In the genomic region with DNA sequence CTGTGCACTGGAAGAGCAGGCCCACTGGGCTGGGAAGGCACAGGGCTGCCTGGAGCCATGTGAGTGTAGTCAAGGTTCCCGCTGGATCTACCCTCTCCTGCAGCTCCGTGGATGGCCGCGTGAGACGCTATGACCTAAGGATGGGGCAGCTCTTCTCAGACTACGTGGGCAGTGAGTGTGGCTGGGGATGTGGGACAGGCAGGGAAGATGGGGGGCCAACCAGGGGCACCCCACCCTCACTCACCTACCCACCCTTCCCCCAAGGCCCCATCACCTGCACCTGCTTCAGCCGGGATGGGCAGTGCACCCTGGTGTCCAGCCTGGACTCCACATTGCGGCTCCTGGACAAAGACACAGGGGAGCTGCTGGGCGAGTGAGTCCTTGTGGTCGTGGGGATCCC, we compare ENCODE assay signal across 11 cellular contexts. TPM values are rescaled to one million over a fixed set of nuclear protein-coding genes. Genes with fewer than 3 reads are reported as not detected.
DNase-seq lines count a peak whose midpoint lies in the region; ATAC-seq, FAIRE-seq and TF ChIP-seq lines count a peak whose summit lies in the region.
"Had no signal": no experiment of that assay in that cellular context is flagged by ENCODE, and none has a peak within 500 bp of the region (broad histone marks: within the 10 kb centered on the region; RNA-seq: fewer than 3 reads in every experiment).

No MANE protein-coding gene starts in this region.

- peaks cover 2% of the 10 kb centered on the region; the same call in 1 of the 2 replicates for H4K20me1 ChIP-seq in HepG2 (ENCODE audit: insufficient read depth, low read length)

- H3K9ac ChIP-seq in HepG2 (ENCODE audit: insufficient read depth, low read depth, low read length) (no peak overlapping the region), trophoblast cell (ENCODE audit: low read length) (no peak overlapping the region)
- H3K9ac ChIP-seq: SK-N-SH had no signal

- 94% methylated on average over 9 of the region's 10 CpGs for WGBS in HepG2 (ENCODE audit: low lambda C conversion rate)
- no CpG with 5 or more reads among the region's 10 CpGs for WGBS in right lobe of liver (ENCODE audit: insufficient coverage, low coverage, low lambda C conversion rate, missing lambda C conversion rate)
- no CpG with 5 or more reads among the region's 10 CpGs for WGBS in trophoblast cell (ENCODE audit: extremely low coverage, insufficient coverage, insufficient read length)

- POLR2A ChIA-PET in HepG2 (lab: Yijun Ruan, JAX) = interaction anchor here (1.5 kb wide), 1 partner anchor 9 kb away, joined by 6 read pairs; the partner anchor contains the start of gene DHPS

- no peak overlapping the region for H3K23ac ChIP-seq in trophoblast cell (ENCODE audit: low read length)

- no peaks in the 10 kb centered on the region for H3K9me3 ChIP-seq in HepG2 (ENCODE audit: low read length)
- H3K9me3 ChIP-seq in right lobe of liver = no peaks in the 10 kb centered on the region
- H3K9me3 ChIP-seq in trophoblast cell (ENCODE audit: insufficient read depth, low read depth, low read length) = peaks cover 3% of the 10 kb centered on the region
- H3K9me3 ChIP-seq: A549, SK-N-SH had no signal

- peak overlapping the region; percentile 20 for H4K12ac ChIP-seq in trophoblast cell (ENCODE audit: low read depth, low read length)

- no peak for FAIRE-seq in HepG2 (lab: Jason Lieb, UNC)
- FAIRE-seq: A549, RCC 7860 had no signal

- H2AFZ ChIP-seq in HepG2 (ENCODE audit: low read length) = no peak overlapping the region
- H2AFZ ChIP-seq in trophoblast cell (ENCODE audit: insufficient read depth, low read length, poor library complexity) = no peak overlapping the region

- H3K4ac ChIP-seq in trophoblast cell (ENCODE audit: low read depth, low read length) = no peak overlapping the region

- TF ChIP-seq RAD21 in HepG2 (CRISPR knock-in tag; IDR thresholded peaks at IDR 0.05) = no peak

- peaks cover 11% of the 10 kb centered on the region for H3K79me1 ChIP-seq in trophoblast cell (ENCODE audit: low read length)

- BruUV-seq in HepG2 (replicated peaks; lab: Mats Ljungman, UMichigan) = no TSS peak

- peaks cover 27 to 44% of the 10 kb centered on the region in 2 experiments for H3K36me3 ChIP-seq in HepG2 (replicated peaks in 1 of 2; ENCODE audit: control insufficient read depth in 1 of 2, insufficient read depth in 2 of 2, low read length in 2 of 2)
- H3K36me3 ChIP-seq in right lobe of liver = peaks cover 0 to 46% (median 20%) of the 10 kb centered on the region in 4 donors
- H3K36me3 ChIP-seq in trophoblast cell (ENCODE audit: control insufficient read depth in 1 of 2, insufficient read depth in 2 of 2, low read length in 2 of 2) = peaks cover 45 to 50% of the 10 kb centered on the region in 2 experiments

- intact Hi-C loops in HepG2 (cut with micrococcal nuclease; ENCODE audit: unreplicated experiment) (loop anchor here (1.0 kb wide), 1 partner anchor 108 kb away; no protein-coding TSS in a partner anchor), right lobe of liver (cut with DNase I) (loop anchor here in 1 of 2 donors (5.0 kb wide), 1 partner anchor 110 kb away; no protein-coding TSS in a partner anchor)

- no peak overlapping the region for H2AK5ac ChIP-seq in trophoblast cell (ENCODE audit: low read length)

- DNase-seq in HepG2 (ENCODE audit: low spot score) (no peak), right lobe of liver (no peak), SK-MEL-5 (ENCODE audit: low read depth, low spot score) (peak; percentile 50), trophoblast cell (no peak)
- no peak for DNase-seq in effector CD4-positive, alpha-beta T cell

- H3K79me2 ChIP-seq in HepG2 (ENCODE audit: insufficient read depth, low read length) (peaks cover 27% of the 10 kb centered on the region), trophoblast cell (ENCODE audit: control insufficient read depth, insufficient read depth, low read length, poor library complexity) (peaks cover 6% of the 10 kb centered on the region)

- H3K27me3 ChIP-seq in HepG2 (ENCODE audit: control insufficient read depth in 1 of 2, insufficient read depth in 2 of 2, low read length in 2 of 2) (no peaks in the 10 kb centered on the region; a peak in 1 of 5 replicates), right lobe of liver (no peaks in the 10 kb centered on the region), trophoblast cell (ENCODE audit: insufficient read depth, low read length) (no peaks in the 10 kb centered on the region)

- in situ Hi-C loops in HepG2 (cut with HindIII; ENCODE audit: extremely low pct_ligation_motif_present, low pct_unique_long_range_greater_than_20kb) = loop anchor here (5.0 kb wide), 1 partner anchor 110 kb away; no protein-coding TSS in a partner anchor
- in situ Hi-C loops in SK-MEL-5 (cut with HindIII; ENCODE audit: low pct_unique_long_range_greater_than_20kb, low sequenced_read_pairs) = no loop called here

- H3K18ac ChIP-seq in trophoblast cell (ENCODE audit: low read length) = no peak overlapping the region

- no peak overlapping the region for H3K14ac ChIP-seq in trophoblast cell (ENCODE audit: low read length)

- H3K4me2 ChIP-seq in HepG2 (ENCODE audit: low read depth, low read length) (no peak overlapping the region), trophoblast cell (ENCODE audit: low read length) (no peak overlapping the region)
- H3K4me2 ChIP-seq: A549, SK-N-SH had no signal

- H3K4me1 ChIP-seq in HepG2 (ENCODE audit: insufficient read depth, low read length) (peaks cover 18% of the 10 kb centered on the region), right lobe of liver (peaks cover 0 to 26% (median 7%) of the 10 kb centered on the region in 4 donors), trophoblast cell (ENCODE audit: control insufficient read depth in 1 of 2, insufficient read depth in 2 of 2, low read length in 2 of 2) (peaks cover 15 to 16% of the 10 kb centered on the region in 2 experiments)

- H2BK12ac ChIP-seq in trophoblast cell (ENCODE audit: low read length) = no peak overlapping the region

- CTCF ChIA-PET in HepG2 (lab: Yijun Ruan, JAX; ENCODE audit: low intra/inter-chr PET ratio, low total read pairs) = interaction anchor here (2.6 kb wide), 1 partner anchor 109 kb away, joined by 17 read pairs; no protein-coding TSS in a partner anchor

- H2BK5ac ChIP-seq in trophoblast cell (ENCODE audit: low read depth, low read length, poor library complexity) = no peak overlapping the region

- no peak overlapping the region for H2BK120ac ChIP-seq in trophoblast cell (ENCODE audit: insufficient read depth, low read length, poor library complexity)

- ATAC-seq in HepG2 (no peak), right lobe of liver (no peak), HG03520 (IDR thresholded peaks at IDR 0.05; ENCODE audit: unreplicated experiment) (no peak)

- H4K91ac ChIP-seq in trophoblast cell (ENCODE audit: low read depth, low read length) = no peak overlapping the region

- H4K8ac ChIP-seq in trophoblast cell (ENCODE audit: low read depth, low read length) = no peak overlapping the region

- H3K27ac ChIP-seq in HepG2 (ENCODE audit: extremely low read length, insufficient read depth, low read length) (no peak overlapping the region), right lobe of liver (no peak overlapping the region), trophoblast cell (ENCODE audit: low read depth, low read length) (no peak overlapping the region)
- H3K27ac ChIP-seq: A549 had no signal

- TF ChIP-seq CTCF in HepG2 (CRISPR knock-in tag; IDR thresholded peaks at IDR 0.05) = no peak
- no peak for TF ChIP-seq CTCF in right lobe of liver (IDR thresholded peaks at IDR 0.05)

- H3K4me3 ChIP-seq in HepG2 (replicated peaks in 1 of 3; ENCODE audit: insufficient read depth in 1 of 3, low read depth in 2 of 3, low read length in 3 of 3) = no peak overlapping the region
- no peak overlapping the region for H3K4me3 ChIP-seq in right lobe of liver
- no peak overlapping the region for H3K4me3 ChIP-seq in trophoblast cell (ENCODE audit: low read depth, low read length)
- H3K4me3 ChIP-seq: A549 had no signal

- TF ChIP-seq POLR2A in HepG2 (IDR thresholded peaks at IDR 0.05; ENCODE audit: insufficient read depth in 1 of 2, low read depth in 2 of 2, low read length in 2 of 2) (no peak), right lobe of liver (IDR thresholded peaks at IDR 0.05) (no peak)

- TF ChIP-seq EP300 in HepG2 (IDR thresholded peaks at IDR 0.05; ENCODE audit: low read depth in 2 of 2, low read length in 2 of 2) (no peak), HepG2 (CRISPR knock-in tag; IDR thresholded peaks at IDR 0.05; ENCODE audit: borderline replicate concordance) (no peak)

RNA-seq across cellular contexts. Expression of gene WDR83, which starts 6.1 kb away (rescaled TPM):
- 9.9 and 10.7 TPM in 2 replicates for total RNA-seq in HepG2 (2016; rRNA removed; fragmentation: Illumina TruSeq; extraction: Trizol)
- 6.9 and 7.6 TPM in 2 replicates for total RNA-seq in HepG2 (2016; cell fraction: cytosol; rRNA removed; fragmentation: Illumina TruSeq; extraction: Trizol; ENCODE audit: low read depth)
- 11.3 and 11.8 TPM in 2 replicates for total RNA-seq in HepG2 (2016; cell fraction: insoluble cytoplasmic fraction; rRNA removed; fragmentation: Illumina TruSeq; extraction: Trizol)
- total RNA-seq in HepG2 (2016; cell fraction: membrane; rRNA removed; fragmentation: Illumina TruSeq; extraction: Trizol) = 8.4 and 8.9 TPM in 2 replicates
- total RNA-seq in HepG2 (2016; cell fraction: nucleus; rRNA removed; fragmentation: Illumina TruSeq; extraction: Trizol) = 7.7 and 8.0 TPM in 2 replicates
- polyA plus RNA-seq in HepG2 (2011; rRNA removed) = 4.5 and 5.4 TPM in 2 replicates
- polyA plus RNA-seq in HepG2 (2011; cell fraction: cytosol; rRNA removed) = 6.2 and 9.4 TPM in 2 replicates
- polyA plus RNA-seq in HepG2 (2011; cell fraction: nucleus; rRNA removed) = 11.3 and 12.7 TPM in 2 replicates
- 5.0 and 9.1 TPM in 2 replicates for polyA plus RNA-seq in HepG2 (2012)
- 5.9 and 6.7 TPM in 2 replicates for polyA plus RNA-seq in HepG2 (2016; cell fraction: cytosol; fragmentation: Illumina TruSeq; extraction: Trizol; ENCODE audit: low read depth)
- 11.8 and 12.8 TPM in 2 replicates for polyA plus RNA-seq in HepG2 (2016; cell fraction: insoluble cytoplasmic fraction; fragmentation: Illumina TruSeq; extraction: Trizol; ENCODE audit: low read depth)
- polyA plus RNA-seq in HepG2 (2016; cell fraction: membrane; fragmentation: Illumina TruSeq; extraction: Trizol; ENCODE audit: low read depth) = 8.3 and 8.5 TPM in 2 replicates
- polyA plus RNA-seq in HepG2 (2016; cell fraction: nucleus; fragmentation: Illumina TruSeq; extraction: Trizol; ENCODE audit: insufficient read depth, low read depth) = 13.7 and 15.3 TPM in 2 replicates
- 10.4 and 11.3 TPM in 2 replicates for polyA minus RNA-seq in HepG2 (2011; rRNA and poly(A)+ RNA removed; ENCODE audit: low replicate concordance)
- 1.6 and 2.4 TPM in 2 replicates for polyA minus RNA-seq in HepG2 (2011; cell fraction: cytosol; rRNA and poly(A)+ RNA removed)
- polyA minus RNA-seq in HepG2 (2011; cell fraction: nucleus; rRNA and poly(A)+ RNA removed) = 7.7 and 8.6 TPM in 2 replicates
- 1 to 10 TPM; 2.5 to 6.2 (median 4.2) TPM for total RNA-seq in right lobe of liver
- 2.9 and 8.0 TPM in 2 replicates for total RNA-seq in SK-MEL-5 (2014; rRNA removed; shearing (Covaris generic))
- polyA plus RNA-seq in SK-MEL-5 (2015; cell fraction: cytosol; rRNA removed) = 8.4 and 13.0 TPM in 2 replicates
- 13.0 and 16.7 TPM in 2 replicates for polyA plus RNA-seq in SK-MEL-5 (2015; cell fraction: nucleus; rRNA removed)
- 6.7 and 7.5 TPM in 2 replicates for polyA plus RNA-seq in trophoblast cell (2013)

RNA-seq across cellular contexts. Expression of gene MAN2B1, which starts 6.2 kb away (rescaled TPM):
- total RNA-seq in HepG2 (2016; rRNA removed; fragmentation: Illumina TruSeq; extraction: Trizol) (10.8 and 23.8 TPM in 2 replicates), right lobe of liver (10 to 100 TPM; 32.7 to 76.5 (median 53.6) TPM)
- total RNA-seq in HepG2 (2016; cell fraction: cytosol; rRNA removed; fragmentation: Illumina TruSeq; extraction: Trizol; ENCODE audit: low read depth) = 4.0 and 5.4 TPM in 2 replicates
- 8.6 and 23.6 TPM in 2 replicates for total RNA-seq in HepG2 (2016; cell fraction: insoluble cytoplasmic fraction; rRNA removed; fragmentation: Illumina TruSeq; extraction: Trizol)
- total RNA-seq in HepG2 (2016; cell fraction: membrane; rRNA removed; fragmentation: Illumina TruSeq; extraction: Trizol) = 13.4 and 16.7 TPM in 2 replicates
- 28.7 and 30.9 TPM in 2 replicates for total RNA-seq in HepG2 (2016; cell fraction: nucleus; rRNA removed; fragmentation: Illumina TruSeq; extraction: Trizol)
- 23.6 and 31.8 TPM in 2 replicates for polyA plus RNA-seq in HepG2 (2011; rRNA removed)
- polyA plus RNA-seq in HepG2 (2011; cell fraction: cytosol; rRNA removed) = 26.5 and 29.6 TPM in 2 replicates
- polyA plus RNA-seq in HepG2 (2011; cell fraction: nucleus; rRNA removed) = 46.9 and 59.4 TPM in 2 replicates
- polyA plus RNA-seq in HepG2 (2012) = 38.9 and 46.8 TPM in 2 replicates
- polyA plus RNA-seq in HepG2 (2016; cell fraction: cytosol; fragmentation: Illumina TruSeq; extraction: Trizol; ENCODE audit: low read depth) = 4.9 and 6.4 TPM in 2 replicates
- 10.9 and 14.9 TPM in 2 replicates for polyA plus RNA-seq in HepG2 (2016; cell fraction: insoluble cytoplasmic fraction; fragmentation: Illumina TruSeq; extraction: Trizol; ENCODE audit: low read depth)
- 15.2 and 17.9 TPM in 2 replicates for polyA plus RNA-seq in HepG2 (2016; cell fraction: membrane; fragmentation: Illumina TruSeq; extraction: Trizol; ENCODE audit: low read depth)
- polyA plus RNA-seq in HepG2 (2016; cell fraction: nucleus; fragmentation: Illumina TruSeq; extraction: Trizol; ENCODE audit: insufficient read depth, low read depth) = 43.7 and 53.7 TPM in 2 replicates
- 15.2 and 23.5 TPM in 2 replicates for polyA minus RNA-seq in HepG2 (2011; rRNA and poly(A)+ RNA removed; ENCODE audit: low replicate concordance)
- polyA minus RNA-seq in HepG2 (2011; cell fraction: cytosol; rRNA and poly(A)+ RNA removed) = 8.4 and 16.6 TPM in 2 replicates
- 10.7 and 15.5 TPM in 2 replicates for polyA minus RNA-seq in HepG2 (2011; cell fraction: nucleus; rRNA and poly(A)+ RNA removed)
- 32.0 and 33.5 TPM in 2 replicates for total RNA-seq in SK-MEL-5 (2014; rRNA removed; shearing (Covaris generic))
- 74.5 and 93.3 TPM in 2 replicates for polyA plus RNA-seq in SK-MEL-5 (2015; cell fraction: cytosol; rRNA removed)
- 82.0 and 123 TPM in 2 replicates for polyA plus RNA-seq in SK-MEL-5 (2015; cell fraction: nucleus; rRNA removed)
- polyA plus RNA-seq in trophoblast cell (2013) = 68.1 and 68.3 TPM in 2 replicates

RNA-seq across cellular contexts. Expression of gene DHPS, which starts 8.9 kb away (rescaled TPM):
- total RNA-seq in HepG2 (2016; rRNA removed; fragmentation: Illumina TruSeq; extraction: Trizol) (34.8 and 43.3 TPM in 2 replicates), right lobe of liver (10 to 100 TPM; 29.5 to 60.5 (median 45.8) TPM)
- 18.6 and 20.2 TPM in 2 replicates for total RNA-seq in HepG2 (2016; cell fraction: cytosol; rRNA removed; fragmentation: Illumina TruSeq; extraction: Trizol; ENCODE audit: low read depth)
- total RNA-seq in HepG2 (2016; cell fraction: insoluble cytoplasmic fraction; rRNA removed; fragmentation: Illumina TruSeq; extraction: Trizol) = 36.3 and 41.9 TPM in 2 replicates
- total RNA-seq in HepG2 (2016; cell fraction: membrane; rRNA removed; fragmentation: Illumina TruSeq; extraction: Trizol) = 18.6 and 23.3 TPM in 2 replicates
- total RNA-seq in HepG2 (2016; cell fraction: nucleus; rRNA removed; fragmentation: Illumina TruSeq; extraction: Trizol) = 44.1 and 48.8 TPM in 2 replicates
- polyA plus RNA-seq in HepG2 (2011; rRNA removed) = 84.3 and 84.6 TPM in 2 replicates
- 70.3 and 86.4 TPM in 2 replicates for polyA plus RNA-seq in HepG2 (2011; cell fraction: cytosol; rRNA removed)
- 180 and 198 TPM in 2 replicates for polyA plus RNA-seq in HepG2 (2011; cell fraction: nucleus; rRNA removed)
- 54.1 and 72.2 TPM in 2 replicates for polyA plus RNA-seq in HepG2 (2012)
- polyA plus RNA-seq in HepG2 (2016; cell fraction: cytosol; fragmentation: Illumina TruSeq; extraction: Trizol; ENCODE audit: low read depth) = 12.2 and 12.4 TPM in 2 replicates
- polyA plus RNA-seq in HepG2 (2016; cell fraction: insoluble cytoplasmic fraction; fragmentation: Illumina TruSeq; extraction: Trizol; ENCODE audit: low read depth) = 34.0 and 35.3 TPM in 2 replicates
- 12.8 and 13.6 TPM in 2 replicates for polyA plus RNA-seq in HepG2 (2016; cell fraction: membrane; fragmentation: Illumina TruSeq; extraction: Trizol; ENCODE audit: low read depth)
- polyA plus RNA-seq in HepG2 (2016; cell fraction: nucleus; fragmentation: Illumina TruSeq; extraction: Trizol; ENCODE audit: insufficient read depth, low read depth) = 90.1 and 103 TPM in 2 replicates
- polyA minus RNA-seq in HepG2 (2011; rRNA and poly(A)+ RNA removed; ENCODE audit: low replicate concordance) = 80.2 and 94.5 TPM in 2 replicates
- 27.8 and 30.4 TPM in 2 replicates for polyA minus RNA-seq in HepG2 (2011; cell fraction: cytosol; rRNA and poly(A)+ RNA removed)
- polyA minus RNA-seq in HepG2 (2011; cell fraction: nucleus; rRNA and poly(A)+ RNA removed) = 56.0 and 62.9 TPM in 2 replicates
- 52.7 and 57.8 TPM in 2 replicates for total RNA-seq in SK-MEL-5 (2014; rRNA removed; shearing (Covaris generic))
- 66.8 and 68.3 TPM in 2 replicates for polyA plus RNA-seq in SK-MEL-5 (2015; cell fraction: cytosol; rRNA removed)
- polyA plus RNA-seq in SK-MEL-5 (2015; cell fraction: nucleus; rRNA removed) = 169 and 263 TPM in 2 replicates
- polyA plus RNA-seq in trophoblast cell (2013) = 53.8 and 54.8 TPM in 2 replicates

RNA-seq across cellular contexts. Expression of gene GNG14, which starts 15.1 kb away (rescaled TPM):
- not detected in 2 replicates for total RNA-seq in HepG2 (2016; rRNA removed; fragmentation: Illumina TruSeq; extraction: Trizol)
- not detected in 2 replicates for total RNA-seq in HepG2 (2016; cell fraction: cytosol; rRNA removed; fragmentation: Illumina TruSeq; extraction: Trizol; ENCODE audit: low read depth)
- total RNA-seq in HepG2 (2016; cell fraction: insoluble cytoplasmic fraction; rRNA removed; fragmentation: Illumina TruSeq; extraction: Trizol) = not detected in 2 replicates
- not detected in 2 replicates for total RNA-seq in HepG2 (2016; cell fraction: membrane; rRNA removed; fragmentation: Illumina TruSeq; extraction: Trizol)
- total RNA-seq in HepG2 (2016; cell fraction: nucleus; rRNA removed; fragmentation: Illumina TruSeq; extraction: Trizol) = not detected in 2 replicates
- polyA plus RNA-seq in HepG2 (2011; rRNA removed) = not detected in 2 replicates
- not detected in 2 replicates for polyA plus RNA-seq in HepG2 (2011; cell fraction: cytosol; rRNA removed)
- polyA plus RNA-seq in HepG2 (2011; cell fraction: nucleus; rRNA removed) = 0.82 TPM in 1 of 2 replicates, not detected in the other
- polyA plus RNA-seq in HepG2 (2012) = not detected in 2 replicates
- polyA plus RNA-seq in HepG2 (2016; cell fraction: cytosol; fragmentation: Illumina TruSeq; extraction: Trizol; ENCODE audit: low read depth) = not detected in 2 replicates
- not detected in 2 replicates for polyA plus RNA-seq in HepG2 (2016; cell fraction: insoluble cytoplasmic fraction; fragmentation: Illumina TruSeq; extraction: Trizol; ENCODE audit: low read depth)
- not detected in 2 replicates for polyA plus RNA-seq in HepG2 (2016; cell fraction: membrane; fragmentation: Illumina TruSeq; extraction: Trizol; ENCODE audit: low read depth)
- polyA plus RNA-seq in HepG2 (2016; cell fraction: nucleus; fragmentation: Illumina TruSeq; extraction: Trizol; ENCODE audit: insufficient read depth, low read depth) = not detected in 2 replicates
- 0.68 and 1.9 TPM in 2 replicates for polyA minus RNA-seq in HepG2 (2011; rRNA and poly(A)+ RNA removed; ENCODE audit: low replicate concordance)
- not detected in 2 replicates for polyA minus RNA-seq in HepG2 (2011; cell fraction: cytosol; rRNA and poly(A)+ RNA removed)
- polyA minus RNA-seq in HepG2 (2011; cell fraction: nucleus; rRNA and poly(A)+ RNA removed) = not detected in 2 replicates
- total RNA-seq in right lobe of liver = not detected
- not detected in 2 replicates for total RNA-seq in SK-MEL-5 (2014; rRNA removed; shearing (Covaris generic))
- polyA plus RNA-seq in SK-MEL-5 (2015; cell fraction: cytosol; rRNA removed) = not detected in 2 replicates
- not detected in 2 replicates for polyA plus RNA-seq in SK-MEL-5 (2015; cell fraction: nucleus; rRNA removed)
- polyA plus RNA-seq in trophoblast cell (2013) = not detected in 2 replicates
- total RNA-seq: CD4-positive, alpha-beta memory T cell had no signal
- polyA plus RNA-seq: A549; BJ; CD4-positive, alpha-beta memory T cell; SK-N-SH had no signal

RNA-seq across cellular contexts. Expression of gene FBXW9, which starts 23.7 kb away (rescaled TPM):
- total RNA-seq in HepG2 (2016; rRNA removed; fragmentation: Illumina TruSeq; extraction: Trizol) = 4.6 and 6.1 TPM in 2 replicates
- total RNA-seq in HepG2 (2016; cell fraction: cytosol; rRNA removed; fragmentation: Illumina TruSeq; extraction: Trizol; ENCODE audit: low read depth) = 1.2 and 2.0 TPM in 2 replicates
- 3.8 and 6.5 TPM in 2 replicates for total RNA-seq in HepG2 (2016; cell fraction: insoluble cytoplasmic fraction; rRNA removed; fragmentation: Illumina TruSeq; extraction: Trizol)
- total RNA-seq in HepG2 (2016; cell fraction: membrane; rRNA removed; fragmentation: Illumina TruSeq; extraction: Trizol) = 2.3 and 2.8 TPM in 2 replicates
- 5.5 and 5.9 TPM in 2 replicates for total RNA-seq in HepG2 (2016; cell fraction: nucleus; rRNA removed; fragmentation: Illumina TruSeq; extraction: Trizol)
- polyA plus RNA-seq in HepG2 (2011; rRNA removed) = 5.7 and 7.0 TPM in 2 replicates
- polyA plus RNA-seq in HepG2 (2011; cell fraction: cytosol; rRNA removed) = 6.0 and 11.9 TPM in 2 replicates
- polyA plus RNA-seq in HepG2 (2011; cell fraction: nucleus; rRNA removed) = 21.5 and 25.3 TPM in 2 replicates
- 3.3 TPM in 2 replicates for polyA plus RNA-seq in HepG2 (2012)
- polyA plus RNA-seq in HepG2 (2016; cell fraction: cytosol; fragmentation: Illumina TruSeq; extraction: Trizol; ENCODE audit: low read depth) = 1.7 and 1.9 TPM in 2 replicates
- 4.4 and 5.7 TPM in 2 replicates for polyA plus RNA-seq in HepG2 (2016; cell fraction: insoluble cytoplasmic fraction; fragmentation: Illumina TruSeq; extraction: Trizol; ENCODE audit: low read depth)
- polyA plus RNA-seq in HepG2 (2016; cell fraction: membrane; fragmentation: Illumina TruSeq; extraction: Trizol; ENCODE audit: low read depth) = 1.9 and 2.7 TPM in 2 replicates
- polyA plus RNA-seq in HepG2 (2016; cell fraction: nucleus; fragmentation: Illumina TruSeq; extraction: Trizol; ENCODE audit: insufficient read depth, low read depth) = 12.6 and 13.0 TPM in 2 replicates
- polyA minus RNA-seq in HepG2 (2011; rRNA and poly(A)+ RNA removed; ENCODE audit: low replicate concordance) = 10.4 and 13.8 TPM in 2 replicates
- 3.2 and 4.4 TPM in 2 replicates for polyA minus RNA-seq in HepG2 (2011; cell fraction: cytosol; rRNA and poly(A)+ RNA removed)
- 2.7 and 4.4 TPM in 2 replicates for polyA minus RNA-seq in HepG2 (2011; cell fraction: nucleus; rRNA and poly(A)+ RNA removed)
- 1 to 10 TPM; 1.6 to 4.9 (median 2.6) TPM for total RNA-seq in right lobe of liver
- 6.1 and 8.6 TPM in 2 replicates for total RNA-seq in SK-MEL-5 (2014; rRNA removed; shearing (Covaris generic))
- 11.1 and 12.4 TPM in 2 replicates for polyA plus RNA-seq in SK-MEL-5 (2015; cell fraction: cytosol; rRNA removed)
- 17.9 and 30.2 TPM in 2 replicates for polyA plus RNA-seq in SK-MEL-5 (2015; cell fraction: nucleus; rRNA removed)
- 4.9 and 5.3 TPM in 2 replicates for polyA plus RNA-seq in trophoblast cell (2013)
